Comparison of ENCODE assay signal across 11 cellular contexts in genomic region chr10:6065845-6066244, GRCh38. TPM values are rescaled to one million over a fixed set of nuclear protein-coding genes. Genes with fewer than 3 reads are reported as not detected.
DNase-seq lines count a peak whose midpoint lies in the region; ATAC-seq and TF ChIP-seq lines count a peak whose summit lies in the region.
"Had no signal": no experiment of that assay in that cellular context is flagged by ENCODE, and none has a peak within 500 bp of the region (broad histone marks: within the 10 kb centered on the region; RNA-seq: fewer than 3 reads in every experiment).

No MANE protein-coding gene starts in this region.

- peaks cover 4% of the 10 kb centered on the region for H3K9me3 Mint-ChIP-seq in activated naive CD4-positive, alpha-beta T cell treated with anti-CD3 and anti-CD28 coated beads, Interleukin-2, amount 10 ng/mL, durations not matched to agents 7 days and 5 days
- no peaks in the 10 kb centered on the region for H3K9me3 Mint-ChIP-seq in activated naive CD8-positive, alpha-beta T cell treated with anti-CD3 and anti-CD28 coated beads, Interleukin-2, amount 10 ng/mL, durations not matched to agents 7 days and 5 days

- H3K27ac ChIP-seq in left lung (peak overlapping the region; percentile 62 to 80), aorta (ENCODE audit: low read depth in 1 of 2, low read length in 2 of 2) (no peak overlapping the region)
- H3K27ac ChIP-seq: RWPE1 had no signal

- no peak for ATAC-seq in activated naive CD8-positive, alpha-beta T cell treated with anti-CD3 and anti-CD28 coated beads, Interleukin-2, amount 10 ng/mL, durations not matched to agents 7 days and 5 days (ENCODE audit: low read depth)
- ATAC-seq in left lung = peak; percentile 54
- peak; percentile 72 for ATAC-seq in aorta (ENCODE audit: low FRiP score)
- no peak for ATAC-seq in GM18520 (IDR thresholded peaks at IDR 0.05; ENCODE audit: unreplicated experiment)

- H3K4me1 ChIP-seq in left lung (peaks cover 6 to 66% of the 10 kb centered on the region in 2 donors), aorta (ENCODE audit: control insufficient read depth in 1 of 2, insufficient read depth in 2 of 2, low read length in 2 of 2) (no peaks in the 10 kb centered on the region)
- H3K4me1 ChIP-seq: uterus had no signal

- no peak overlapping the region for H3K4me3 ChIP-seq in left lung
- H3K4me3 ChIP-seq in aorta (ENCODE audit: low read length in 2 of 2) = no peak overlapping the region
- H3K4me3 ChIP-seq: uterus had no signal

- H3K27ac Mint-ChIP-seq in activated naive CD4-positive, alpha-beta T cell treated with anti-CD3 and anti-CD28 coated beads, Interleukin-2, amount 10 ng/mL, durations not matched to agents 7 days and 5 days = peak overlapping the region; percentile 63
- peak overlapping the region; percentile 87 for H3K27ac Mint-ChIP-seq in activated naive CD8-positive, alpha-beta T cell treated with anti-CD3 and anti-CD28 coated beads, Interleukin-2, amount 10 ng/mL, durations not matched to agents 7 days and 5 days

- intact Hi-C loops in left lung (cut with DNase I) = no loop called here
- intact Hi-C loops in aorta (cut with DNase I) = no loop called here

- no peaks in the 10 kb centered on the region for H3K27me3 Mint-ChIP-seq in activated naive CD4-positive, alpha-beta T cell treated with anti-CD3 and anti-CD28 coated beads, Interleukin-2, amount 10 ng/mL, durations not matched to agents 7 days and 5 days
- no peaks in the 10 kb centered on the region for H3K27me3 Mint-ChIP-seq in activated naive CD8-positive, alpha-beta T cell treated with anti-CD3 and anti-CD28 coated beads, Interleukin-2, amount 10 ng/mL, durations not matched to agents 7 days and 5 days

- no peaks in the 10 kb centered on the region for H3K9me3 ChIP-seq in left lung
- no peaks in the 10 kb centered on the region for H3K9me3 ChIP-seq in aorta (ENCODE audit: control insufficient read depth, low read length)
- H3K9me3 ChIP-seq: uterus had no signal

- H3K4me1 Mint-ChIP-seq in activated naive CD4-positive, alpha-beta T cell treated with anti-CD3 and anti-CD28 coated beads, Interleukin-2, amount 10 ng/mL, durations not matched to agents 7 days and 5 days = peaks cover 80% of the 10 kb centered on the region
- H3K4me1 Mint-ChIP-seq in activated naive CD8-positive, alpha-beta T cell treated with anti-CD3 and anti-CD28 coated beads, Interleukin-2, amount 10 ng/mL, durations not matched to agents 7 days and 5 days = peaks cover 76% of the 10 kb centered on the region

- H3K27me3 ChIP-seq in left lung (no peaks in the 10 kb centered on the region), aorta (ENCODE audit: control insufficient read depth in 1 of 2, insufficient read depth in 2 of 2, low read length in 1 of 2) (no peaks in the 10 kb centered on the region)
- H3K27me3 ChIP-seq: uterus had no signal

- DNase-seq in activated naive CD4-positive, alpha-beta T cell treated with anti-CD3 and anti-CD28 coated beads, Interleukin-2, amount 10 ng/mL, durations not matched to agents 7 days and 5 days = no peak
- no peak for DNase-seq in activated naive CD4-positive, alpha-beta T cell treated with Interleukin-2 at 50 U/mL for 16 hours
- no peak for DNase-seq in activated naive CD8-positive, alpha-beta T cell treated with anti-CD3 and anti-CD28 coated beads, Interleukin-2, amount 10 ng/mL, durations not matched to agents 7 days and 5 days
- DNase-seq in left lung (no peak), aorta (no peak), GM19240 (ENCODE audit: insufficient read length, low spot score) (no peak), A172 (ENCODE audit: low spot score) (no peak)
- DNase-seq: NCI-H1694, uterus had no signal

- no peak for TF ChIP-seq CTCF in left lung (IDR thresholded peaks at IDR 0.05)

- POLR2A ChIA-PET in activated naive CD8-positive, alpha-beta T cell treated with anti-CD3 and anti-CD28 coated beads, Interleukin-2, amount 10 ng/mL, durations not matched to agents 7 days and 5 days (lab: Charles Lee) = interaction anchor here (0.8 to 5.2 kb wide), 6 partner anchors 8 to 30 kb away, joined by 3 to 73 read pairs (median 34); no protein-coding TSS in a partner anchor

- peaks cover 9% of the 10 kb centered on the region for H3K36me3 Mint-ChIP-seq in activated naive CD4-positive, alpha-beta T cell treated with anti-CD3 and anti-CD28 coated beads, Interleukin-2, amount 10 ng/mL, durations not matched to agents 7 days and 5 days
- peaks cover 9% of the 10 kb centered on the region for H3K36me3 Mint-ChIP-seq in activated naive CD8-positive, alpha-beta T cell treated with anti-CD3 and anti-CD28 coated beads, Interleukin-2, amount 10 ng/mL, durations not matched to agents 7 days and 5 days

- CTCF ChIA-PET in activated naive CD4-positive, alpha-beta T cell treated with anti-CD3 and anti-CD28 coated beads, Interleukin-2, amount 10 ng/mL, durations not matched to agents 7 days and 5 days (lab: Charles Lee) = interaction anchor here (1.1 to 7.3 kb wide), 3 partner anchors 8 to 21 kb away, joined by 6 to 69 read pairs (median 19); no protein-coding TSS in a partner anchor

- H3K4me3 Mint-ChIP-seq in activated naive CD4-positive, alpha-beta T cell treated with anti-CD3 and anti-CD28 coated beads, Interleukin-2, amount 10 ng/mL, durations not matched to agents 7 days and 5 days = peak overlapping the region; percentile 6
- peak overlapping the region; percentile 62 for H3K4me3 Mint-ChIP-seq in activated naive CD8-positive, alpha-beta T cell treated with anti-CD3 and anti-CD28 coated beads, Interleukin-2, amount 10 ng/mL, durations not matched to agents 7 days and 5 days

- H3K36me3 ChIP-seq in left lung = no peaks in the 10 kb centered on the region
- no peaks in the 10 kb centered on the region for H3K36me3 ChIP-seq in aorta (ENCODE audit: control insufficient read depth in 1 of 2, insufficient read depth in 2 of 2, low read length in 1 of 2)
- H3K36me3 ChIP-seq: uterus had no signal

- WGBS in aorta, 2 donors = 81% methylated on average over 4 of the region's 4 CpGs

RNA-seq across cellular contexts. Expression of gene IL2RA, which starts 3.7 kb away (rescaled TPM):
- total RNA-seq in activated naive CD8-positive, alpha-beta T cell treated with anti-CD3 and anti-CD28 coated beads, Interleukin-2, amount 10 ng/mL, durations not matched to agents 7 days and 5 days = 100 to 1,000 TPM; 184 to 201 TPM
- total RNA-seq in left lung (1 to 10 TPM; 1.7 to 4.1 TPM), aorta (1 to 10 TPM; 2.4 to 4.2 TPM)
- polyA plus RNA-seq in aorta = 1 to 10 TPM in 1 of 2 donors, under 1 TPM in 1; 0.33 to 4.1 TPM
- not detected in 2 replicates for total RNA-seq in A172 (2014; rRNA removed; shearing (Covaris generic))

RNA-seq across cellular contexts. Expression of gene RBM17, which starts 23.0 kb away (rescaled TPM):
- total RNA-seq in activated naive CD8-positive, alpha-beta T cell treated with anti-CD3 and anti-CD28 coated beads, Interleukin-2, amount 10 ng/mL, durations not matched to agents 7 days and 5 days = 100 to 1,000 TPM; 185 to 200 TPM
- total RNA-seq in left lung (10 to 100 TPM; 63.2 to 95.5 TPM), aorta (10 to 100 TPM; 82.0 to 94.1 TPM)
- polyA plus RNA-seq in aorta = 10 to 100 TPM; 41.4 to 89.4 TPM
- total RNA-seq in A172 (2014; rRNA removed; shearing (Covaris generic)) = 56.5 and 70.3 TPM in 2 replicates

Comparison
In these comparisons a context has a peak if more than half of its experiments do, and no peak if none do; other contexts are left out.
1. ATAC-seq: peak in left lung (single experiment) and aorta (single experiment); none in activated naive CD8-positive, alpha-beta T cell treated with anti-CD3 and anti-CD28 coated beads, Interleukin-2, amount 10 ng/mL, durations not matched to agents 7 days and 5 days (single experiment) and GM18520 (single experiment).
2. H3K27ac ChIP-seq: peak in left lung (2 of 2); none in aorta (0 of 2).
3. RNA of gene IL2RA, which starts 3.7 kb away (total RNA-seq): 184 to 201 TPM in activated naive CD8-positive, alpha-beta T cell treated with anti-CD3 and anti-CD28 coated beads, Interleukin-2, amount 10 ng/mL, durations not matched to agents 7 days and 5 days; 2.4 to 4.2 TPM in aorta, 1.7 to 4.1 TPM in left lung and not detected in A172; every median in the first group is over 10 times any median in the second.